ENCODE assay signal across 28 cellular contexts in genomic region chr16:17286443-17286842, GRCh38.
"Had no signal": no experiment of that assay in that cellular context is flagged by ENCODE, and none has a peak within 500 bp of the region (broad histone marks: within the 10 kb centered on the region; RNA-seq: fewer than 3 reads in every experiment).

No MANE protein-coding gene starts in this region.

- H3K36me3 ChIP-seq: colonic mucosa, esophagus muscularis mucosa, esophagus squamous epithelium, gastrocnemius medialis, gastroesophageal sphincter, heart left ventricle, heart right ventricle had no signal

- ATAC-seq: effector memory CD8-positive, alpha-beta T cell; esophagus mucosa; foreskin keratinocyte; heart left ventricle had no signal

- H3K27me3 ChIP-seq: colonic mucosa, dorsolateral prefrontal cortex, esophagus muscularis mucosa, esophagus squamous epithelium, foreskin keratinocyte, gastrocnemius medialis, gastroesophageal sphincter, heart left ventricle had no signal

- DNase-seq: colonic mucosa; cortex of kidney; dermis blood vessel endothelial cell; dorsolateral prefrontal cortex; effector CD4-positive, alpha-beta T cell; effector CD8-positive, alpha-beta T cell; effector memory CD4-positive, alpha-beta T cell; effector memory CD8-positive, alpha-beta T cell; endodermal cell; erythroblast; esophagus squamous epithelium; foreskin fibroblast; foreskin keratinocyte; foreskin melanocyte; gastrocnemius medialis; head of caudate nucleus; heart left ventricle; heart right ventricle had no signal

- H3K4me1 ChIP-seq: foreskin keratinocyte had no signal

- H3K27ac Mint-ChIP-seq: dendritic cell treated with granulocyte-macrophage colony-stimulating factor and Interleukin-4, amounts not matched to agents 40 ng/mL and 50 ng/mL, for 4 days; endodermal cell had no signal

- H3K27me3 Mint-ChIP-seq: dendritic cell treated with granulocyte-macrophage colony-stimulating factor and Interleukin-4, amounts not matched to agents 40 ng/mL and 50 ng/mL, for 4 days; effector memory CD8-positive, alpha-beta T cell had no signal

- H3K4me3 ChIP-seq: colonic mucosa, coronary artery, dorsolateral prefrontal cortex, esophagus muscularis mucosa, esophagus squamous epithelium, gastrocnemius medialis, gastroesophageal sphincter, heart left ventricle, heart right ventricle had no signal

- H3K9me3 Mint-ChIP-seq: dendritic cell treated with granulocyte-macrophage colony-stimulating factor and Interleukin-4, amounts not matched to agents 40 ng/mL and 50 ng/mL, for 4 days; effector memory CD8-positive, alpha-beta T cell; endodermal cell had no signal

- H3K9me3 ChIP-seq: colonic mucosa, esophagus muscularis mucosa, esophagus squamous epithelium, gastrocnemius medialis, gastroesophageal sphincter had no signal

- FAIRE-seq: colon, endometrium, endothelial cell of umbilical vein, frontal cortex had no signal

- H3K4me3 Mint-ChIP-seq: dendritic cell treated with granulocyte-macrophage colony-stimulating factor and Interleukin-4, amounts not matched to agents 40 ng/mL and 50 ng/mL, for 4 days; effector memory CD8-positive, alpha-beta T cell; endodermal cell had no signal

- H3K27ac ChIP-seq: colonic mucosa, coronary artery, dorsolateral prefrontal cortex, epithelial cell of prostate, esophagus squamous epithelium, foreskin keratinocyte, gastrocnemius medialis, heart left ventricle, heart right ventricle had no signal
